ENCODE assay signal across 22 cellular contexts in genomic region chr5:67414712-67415111, GRCh38.
DNase-seq lines count a peak whose midpoint lies in the region; ATAC-seq, FAIRE-seq and TF ChIP-seq lines count a peak whose summit lies in the region.
"Had no signal": no experiment of that assay in that cellular context is flagged by ENCODE, and none has a peak within 500 bp of the region (broad histone marks: within the 10 kb centered on the region; RNA-seq: fewer than 3 reads in every experiment).

No MANE protein-coding gene starts in this region.

- H3K36me3 Mint-ChIP-seq in HFFc6 (ENCODE audit: low read depth) = no peaks in the 10 kb centered on the region
- H3K36me3 Mint-ChIP-seq in stimulated activated naive B cell treated with anti-CD40 and anti-IgM and Interleukin-4, amounts not matched to agents 10 μg/mL and 1 μg/mL and 100 μg/mL, for 72 hours = no peaks in the 10 kb centered on the region
- H3K36me3 Mint-ChIP-seq: natural killer cell had no signal

- H3K4me3 ChIP-seq in bronchial epithelial cell (ENCODE audit: low read depth, low read length) (no peak overlapping the region), foreskin fibroblast (ENCODE audit: low read depth in 1 of 2, low read length in 2 of 2) (no peak overlapping the region)
- H3K4me3 ChIP-seq: upper lobe of right lung had no signal

- no peaks in the 10 kb centered on the region for H3K27me3 ChIP-seq in bronchial epithelial cell (ENCODE audit: control insufficient read depth, insufficient read depth, low read length)
- H3K27me3 ChIP-seq: upper lobe of right lung had no signal

- H3K27ac Mint-ChIP-seq in HFFc6 = no peak overlapping the region
- H3K27ac Mint-ChIP-seq in stimulated activated naive B cell treated with anti-CD40 and anti-IgM and Interleukin-4, amounts not matched to agents 10 μg/mL and 1 μg/mL and 100 μg/mL, for 72 hours = peak overlapping the region; percentile 21
- H3K27ac Mint-ChIP-seq: activated CD4-positive, alpha-beta T cell treated with anti-CD3 and anti-CD28 coated beads, Interleukin-2, amount 10 ng/mL, durations not matched to agents 7 days and 5 days; activated naive CD8-positive, alpha-beta T cell treated with anti-CD3 and anti-CD28 coated beads, Interleukin-2, amount 50 U/mL, for 24 hours; natural killer cell had no signal

- TF ChIP-seq CTCF in HFFc6 (IDR thresholded peaks at IDR 0.05) = no peak
- TF ChIP-seq CTCF in bronchial epithelial cell (IDR thresholded peaks at IDR 0.05; ENCODE audit: insufficient read depth, low read length, severe bottlenecking) = no peak
- no peak for TF ChIP-seq CTCF in foreskin fibroblast (IDR thresholded peaks at IDR 0.05; ENCODE audit: low read depth, low read length)

- peaks cover 1% of the 10 kb centered on the region; the same call in 1 of the 2 replicates for H3K27me3 Mint-ChIP-seq in HFFc6 (ENCODE audit: insufficient read depth)
- no peaks in the 10 kb centered on the region for H3K27me3 Mint-ChIP-seq in stimulated activated naive B cell treated with anti-CD40 and anti-IgM and Interleukin-4, amounts not matched to agents 10 μg/mL and 1 μg/mL and 100 μg/mL, for 72 hours
- H3K27me3 Mint-ChIP-seq: activated CD4-positive, alpha-beta T cell treated with anti-CD3 and anti-CD28 coated beads, Interleukin-2, amount 10 ng/mL, durations not matched to agents 7 days and 5 days; activated naive CD8-positive, alpha-beta T cell treated with anti-CD3 and anti-CD28 coated beads, Interleukin-2, amount 50 U/mL, for 24 hours had no signal

- H3K4me1 Mint-ChIP-seq in HFFc6 (ENCODE audit: low read depth) = peaks cover 10% of the 10 kb centered on the region; the same call in 1 of the 2 replicates
- peaks cover under 1 to 4% of the 10 kb centered on the region in 2 donors for H3K4me1 Mint-ChIP-seq in stimulated activated naive B cell treated with anti-CD40 and anti-IgM and Interleukin-4, amounts not matched to agents 10 μg/mL and 1 μg/mL and 100 μg/mL, for 72 hours
- H3K4me1 Mint-ChIP-seq: natural killer cell had no signal

- no peaks in the 10 kb centered on the region for H3K9me3 Mint-ChIP-seq in HFFc6
- H3K9me3 Mint-ChIP-seq in stimulated activated naive B cell treated with anti-CD40 and anti-IgM and Interleukin-4, amounts not matched to agents 10 μg/mL and 1 μg/mL and 100 μg/mL, for 72 hours = no peaks in the 10 kb centered on the region
- H3K9me3 Mint-ChIP-seq: activated CD4-positive, alpha-beta T cell treated with anti-CD3 and anti-CD28 coated beads, Interleukin-2, amount 10 ng/mL, durations not matched to agents 7 days and 5 days; activated naive CD8-positive, alpha-beta T cell treated with anti-CD3 and anti-CD28 coated beads, Interleukin-2, amount 50 U/mL, for 24 hours; natural killer cell had no signal

- no peak for FAIRE-seq in bronchial epithelial cell (lab: Jason Lieb, UNC)

- ATAC-seq in stimulated activated naive B cell treated with anti-CD40 and anti-IgM and Interleukin-4, amounts not matched to agents 10 μg/mL and 1 μg/mL and 100 μg/mL, for 72 hours (replicated peaks) = no peak
- ATAC-seq: activated naive CD8-positive, alpha-beta T cell treated with anti-CD3 and anti-CD28 coated beads, Interleukin-2, amount 50 U/mL, for 24 hours; natural killer cell; upper lobe of right lung had no signal

- H3K36me3 ChIP-seq in bronchial epithelial cell (ENCODE audit: control insufficient read depth, insufficient read depth, low read length) = no peaks in the 10 kb centered on the region
- H3K36me3 ChIP-seq: upper lobe of right lung had no signal

- no peak overlapping the region for H3K4me3 Mint-ChIP-seq in HFFc6
- no peak overlapping the region for H3K4me3 Mint-ChIP-seq in stimulated activated naive B cell treated with anti-CD40 and anti-IgM and Interleukin-4, amounts not matched to agents 10 μg/mL and 1 μg/mL and 100 μg/mL, for 72 hours
- H3K4me3 Mint-ChIP-seq: activated CD4-positive, alpha-beta T cell treated with anti-CD3 and anti-CD28 coated beads, Interleukin-2, amount 10 ng/mL, durations not matched to agents 7 days and 5 days; activated naive CD8-positive, alpha-beta T cell treated with anti-CD3 and anti-CD28 coated beads, Interleukin-2, amount 50 U/mL, for 24 hours; natural killer cell had no signal

- DNase-seq in HFFc6 (peak; percentile 10), bronchial epithelial cell (ENCODE audit: low read depth) (peak; percentile 51), foreskin fibroblast (peak; percentile 52 to 77), superior temporal gyrus (ENCODE audit: extremely low spot score) (no peak), H4 (ENCODE audit: low spot score) (no peak)
- DNase-seq in stimulated activated naive B cell treated with anti-CD40 and anti-IgM and Interleukin-4, amounts not matched to agents 10 μg/mL and 1 μg/mL and 100 μg/mL, for 72 hours = no peak
- no peak for DNase-seq in stimulated activated CD4-positive, alpha-beta T cell treated with anti-CD3 and anti-CD28 coated beads, Interleukin-4, amount 100 ng/mL, for 24 hours
- DNase-seq: activated CD4-positive, alpha-beta T cell treated with anti-CD3 and anti-CD28 coated beads, Interleukin-2, amount 10 ng/mL, durations not matched to agents 7 days and 5 days; activated CD8-positive, alpha-beta memory T cell treated with anti-CD3 and anti-CD28 coated beads, Interleukin-2, amount 50 U/mL, for 4 hours; activated naive CD8-positive, alpha-beta T cell treated with anti-CD3 and anti-CD28 coated beads, Interleukin-2, amount 50 U/mL, for 24 hours; cerebellar nuclear complex; foreskin melanocyte; hypothalamus; mesenchymal stem cell; natural killer cell; NCI-H1417 treated with DMSO at 0.1 percent for 48 hours; NCI-H2171 treated with DMSO at 0.1 percent for 48 hours; NCI-H69; Right ventricle myocardium superior; stimulated activated CD4-positive, alpha-beta T cell treated with anti-CD3 and anti-CD28 coated beads, Interleukin-2, amount 100 ng/mL, for 24 hours; T-helper 1 cell; upper lobe of right lung had no signal

Comparison
In these comparisons a context has a peak if more than half of its experiments do, and no peak if none do; other contexts are left out.
1. DNase-seq: peak in HFFc6 (single experiment), bronchial epithelial cell (single experiment) and foreskin fibroblast (2 of 2); none in stimulated activated naive B cell treated with anti-CD40 and anti-IgM and Interleukin-4, amounts not matched to agents 10 μg/mL and 1 μg/mL and 100 μg/mL, for 72 hours (single experiment), superior temporal gyrus (single experiment), stimulated activated CD4-positive, alpha-beta T cell treated with anti-CD3 and anti-CD28 coated beads, Interleukin-4, amount 100 ng/mL, for 24 hours (single experiment) and H4 (single experiment).